Comparison of ENCODE assay signal across 14 cellular contexts in genomic region chr5:88886756-88887741, GRCh38. TPM values are rescaled to one million over a fixed set of nuclear protein-coding genes. Genes with fewer than 3 reads are reported as not detected.
DNase-seq lines count a peak whose midpoint lies in the region; ATAC-seq and TF ChIP-seq lines count a peak whose summit lies in the region.
"Had no signal": no experiment of that assay in that cellular context is flagged by ENCODE, and none has a peak within 500 bp of the region (broad histone marks: within the 10 kb centered on the region; RNA-seq: fewer than 3 reads in every experiment).

No MANE protein-coding gene starts in this region.

- no peak overlapping the region for H3K27ac Mint-ChIP-seq in activated naive CD8-positive, alpha-beta T cell treated with anti-CD3 and anti-CD28 coated beads for 36 hours
- H3K27ac Mint-ChIP-seq: activated naive CD8-positive, alpha-beta T cell treated with anti-CD3 and anti-CD28 coated beads, Interleukin-2, amount 10 ng/mL, durations not matched to agents 7 days and 5 days had no signal

- no peak for TF ChIP-seq POLR2A in gastroesophageal sphincter (IDR thresholded peaks at IDR 0.05)

- H3K27me3 ChIP-seq in gastroesophageal sphincter = no peaks in the 10 kb centered on the region

- no peaks in the 10 kb centered on the region for H3K36me3 ChIP-seq in gastroesophageal sphincter

- peak overlapping the region in 1 of 2 donors; percentile 28 for H3K4me3 ChIP-seq in gastroesophageal sphincter
- H3K4me3 ChIP-seq: PC-9 had no signal

- H3K4me1 ChIP-seq in gastroesophageal sphincter = peaks cover 0 to 58% (median 11%) of the 10 kb centered on the region in 3 donors

- H3K9me3 Mint-ChIP-seq in activated naive CD8-positive, alpha-beta T cell treated with anti-CD3 and anti-CD28 coated beads for 36 hours = no peaks in the 10 kb centered on the region
- H3K9me3 Mint-ChIP-seq: activated naive CD8-positive, alpha-beta T cell treated with anti-CD3 and anti-CD28 coated beads, Interleukin-2, amount 10 ng/mL, durations not matched to agents 7 days and 5 days had no signal

- H3K36me3 Mint-ChIP-seq in activated naive CD8-positive, alpha-beta T cell treated with anti-CD3 and anti-CD28 coated beads for 36 hours = no peaks in the 10 kb centered on the region
- H3K36me3 Mint-ChIP-seq: activated naive CD8-positive, alpha-beta T cell treated with anti-CD3 and anti-CD28 coated beads, Interleukin-2, amount 10 ng/mL, durations not matched to agents 7 days and 5 days had no signal

- peaks cover 93% of the 10 kb centered on the region for H3K27me3 Mint-ChIP-seq in activated naive CD8-positive, alpha-beta T cell treated with anti-CD3 and anti-CD28 coated beads for 36 hours

- ATAC-seq in gastroesophageal sphincter = no peak

- peak overlapping the region; percentile 83 to 96 (median 93) for H3K27ac ChIP-seq in gastroesophageal sphincter
- H3K27ac ChIP-seq: PC-9 had no signal

- H3K9me3 ChIP-seq in gastroesophageal sphincter = no peaks in the 10 kb centered on the region

- TF ChIP-seq CTCF in GM20000 (IDR thresholded peaks at IDR 0.05; ENCODE audit: extremely low read depth, missing control alignments) = no peak
- TF ChIP-seq CTCF in gastroesophageal sphincter (IDR thresholded peaks at IDR 0.05) = no peak

- H3K4me1 Mint-ChIP-seq in activated naive CD8-positive, alpha-beta T cell treated with anti-CD3 and anti-CD28 coated beads for 36 hours = peaks cover 35% of the 10 kb centered on the region

- DNase-seq in GM20000 (ENCODE audit: low spot score) = peak; percentile 26
- peak; percentile 49 for DNase-seq in NAMALWA (ENCODE audit: low spot score)
- peak; percentile 64 for DNase-seq in superior temporal gyrus (ENCODE audit: extremely low spot score)
- DNase-seq in activated effector memory CD4-positive, alpha-beta T cell treated with anti-CD3 and anti-CD28 coated beads, Interleukin-2, amount 50 U/mL, for 16 hours = no peak
- no peak for DNase-seq in HuH-7 (ENCODE audit: low spot score)
- no peak for DNase-seq in activated naive CD8-positive, alpha-beta T cell treated with anti-CD3 and anti-CD28 coated beads for 36 hours
- no peak for DNase-seq in COR-L47 (lab: John Stamatoyannopoulos, UW)
- DNase-seq: activated CD4-positive, alpha-beta T cell treated with anti-CD3 and anti-CD28 coated beads for 4 hours; activated naive CD8-positive, alpha-beta T cell treated with anti-CD3 and anti-CD28 coated beads, Interleukin-2, amount 10 ng/mL, durations not matched to agents 7 days and 5 days; erythroblast; PC-9; small intestine; stimulated activated naive CD4-positive, alpha-beta T cell treated with Interleukin-2 at 50 U/mL for 16 hours had no signal

- WGBS in gastroesophageal sphincter (ENCODE audit: low coverage in 1 of 2), 2 donors = 32 to 38% methylated on average over 4 to 6 of the region's 6 CpGs

- H3K4me3 Mint-ChIP-seq in activated naive CD8-positive, alpha-beta T cell treated with anti-CD3 and anti-CD28 coated beads for 36 hours = no peak overlapping the region
- H3K4me3 Mint-ChIP-seq: activated naive CD8-positive, alpha-beta T cell treated with anti-CD3 and anti-CD28 coated beads, Interleukin-2, amount 10 ng/mL, durations not matched to agents 7 days and 5 days had no signal

- TF ChIP-seq EP300 in gastroesophageal sphincter (IDR thresholded peaks at IDR 0.05) = no peak

RNA-seq across cellular contexts. Expression of gene MEF2C, which starts 4.1 kb away (rescaled TPM):
- total RNA-seq in gastroesophageal sphincter = 10 to 100 TPM; 23.1 to 66.9 (median 29.5) TPM
- total RNA-seq in activated naive CD8-positive, alpha-beta T cell treated with anti-CD3 and anti-CD28 coated beads for 36 hours = 1 to 10 TPM; 1.5 to 2.1 TPM

Comparison
In these comparisons a context has a peak if more than half of its experiments do, and no peak if none do; other contexts are left out.
1. DNase-seq: peak in GM20000 (single experiment), NAMALWA (single experiment) and superior temporal gyrus (single experiment); none in activated effector memory CD4-positive, alpha-beta T cell treated with anti-CD3 and anti-CD28 coated beads, Interleukin-2, amount 50 U/mL, for 16 hours (single experiment), HuH-7 (single experiment), activated naive CD8-positive, alpha-beta T cell treated with anti-CD3 and anti-CD28 coated beads for 36 hours (single experiment) and COR-L47 (single experiment).
2. RNA of gene MEF2C, which starts 4.1 kb away (total RNA-seq): 23.1 to 66.9 TPM in gastroesophageal sphincter; 1.5 to 2.1 TPM in activated naive CD8-positive, alpha-beta T cell treated with anti-CD3 and anti-CD28 coated beads for 36 hours; every median in the first group is over 4 times any median in the second.